Comparison of ENCODE assay signal across 23 cellular contexts in the genomic region with DNA sequence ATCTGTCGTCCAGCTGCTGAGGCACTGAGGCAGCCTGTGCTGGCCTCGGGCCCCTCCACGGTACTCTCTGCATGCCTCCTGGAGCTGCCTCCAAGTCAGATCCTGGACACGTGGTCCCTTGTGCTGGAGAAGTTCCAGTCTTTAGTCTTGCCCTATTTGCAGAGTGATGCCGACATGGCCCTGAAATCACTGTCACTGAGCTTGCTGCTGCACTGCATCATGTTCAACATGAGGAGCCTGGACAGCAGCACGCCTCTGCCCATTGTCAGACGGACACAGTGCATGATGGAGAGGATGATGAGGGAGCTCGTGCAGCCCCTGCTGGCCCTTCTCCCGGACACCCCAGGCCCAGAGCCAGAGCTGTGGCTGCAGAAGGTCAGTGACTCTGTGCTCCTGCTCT.
"Had no signal": no experiment of that assay in that cellular context is flagged by ENCODE, and none has a peak within 500 bp of the region (broad histone marks: within the 10 kb centered on the region; RNA-seq: fewer than 3 reads in every experiment).

No MANE protein-coding gene starts in this region.

- H3K4me1 ChIP-seq: colonic mucosa, foreskin keratinocyte, gastroesophageal sphincter, parathyroid adenoma, sigmoid colon, testis, tibial artery had no signal

- H3K27me3 ChIP-seq: colonic mucosa, esophagus muscularis mucosa, foreskin keratinocyte, gastroesophageal sphincter, sigmoid colon, testis, tibial artery had no signal

- ATAC-seq: foreskin keratinocyte; gastroesophageal sphincter; mucosa of descending colon; natural killer cell treated with Interleukin-12 subunit alpha and Interleukin-12 subunit beta and Interleukin-15 and Interleukin-18, amount 100 ng/mL, for 72 hours; stimulated activated memory B cell treated with anti-CD40 and anti-IgM and Interleukin-4, amounts not matched to agents 10 μg/mL and 1 μg/mL and 100 μg/mL, for 72 hours; stimulated activated naive CD8-positive, alpha-beta T cell treated with anti-CD3 and anti-CD28 coated beads, Interleukin-15, Interleukin-2, amounts not matched to agents 100 U/mL and 50 U/mL, for 24 hours had no signal

- H2AFZ ChIP-seq: parathyroid adenoma had no signal

- DNase-seq: colonic mucosa; effector memory CD4-positive, alpha-beta T cell; foreskin keratinocyte; hypothalamus; immature natural killer cell; islet precursor cell; kidney glomerular epithelial cell; mesenchymal stem cell; mucosa of descending colon; naive B cell; right cardiac atrium; sigmoid colon; stimulated activated CD4-positive, alpha-beta T cell treated with anti-CD3 and anti-CD28 coated beads, Interleukin-4, amount 100 ng/mL, for 4 hours; stimulated activated naive CD8-positive, alpha-beta T cell treated with anti-CD3 and anti-CD28 coated beads, Interleukin-15, Interleukin-2, amounts not matched to agents 100 U/mL and 50 U/mL, for 24 hours; testis; tibial artery had no signal

- H3K4me3 ChIP-seq: colonic mucosa, esophagus muscularis mucosa, gastroesophageal sphincter, mucosa of descending colon, sigmoid colon, testis, tibial artery had no signal

- FAIRE-seq: endothelial cell of umbilical vein, urothelium cell line had no signal

- H3K27ac ChIP-seq: colonic mucosa, esophagus muscularis mucosa, foreskin keratinocyte, gastroesophageal sphincter, parathyroid adenoma, sigmoid colon, testis, tibial artery had no signal

- H3K9ac ChIP-seq: parathyroid adenoma had no signal

- H3K9me3 ChIP-seq: colonic mucosa, esophagus muscularis mucosa, gastroesophageal sphincter, mucosa of descending colon, sigmoid colon, testis, tibial artery had no signal

- H3K79me2 ChIP-seq: parathyroid adenoma had no signal
